17 cellular contexts compared by ENCODE assay signal in the genomic region with DNA sequence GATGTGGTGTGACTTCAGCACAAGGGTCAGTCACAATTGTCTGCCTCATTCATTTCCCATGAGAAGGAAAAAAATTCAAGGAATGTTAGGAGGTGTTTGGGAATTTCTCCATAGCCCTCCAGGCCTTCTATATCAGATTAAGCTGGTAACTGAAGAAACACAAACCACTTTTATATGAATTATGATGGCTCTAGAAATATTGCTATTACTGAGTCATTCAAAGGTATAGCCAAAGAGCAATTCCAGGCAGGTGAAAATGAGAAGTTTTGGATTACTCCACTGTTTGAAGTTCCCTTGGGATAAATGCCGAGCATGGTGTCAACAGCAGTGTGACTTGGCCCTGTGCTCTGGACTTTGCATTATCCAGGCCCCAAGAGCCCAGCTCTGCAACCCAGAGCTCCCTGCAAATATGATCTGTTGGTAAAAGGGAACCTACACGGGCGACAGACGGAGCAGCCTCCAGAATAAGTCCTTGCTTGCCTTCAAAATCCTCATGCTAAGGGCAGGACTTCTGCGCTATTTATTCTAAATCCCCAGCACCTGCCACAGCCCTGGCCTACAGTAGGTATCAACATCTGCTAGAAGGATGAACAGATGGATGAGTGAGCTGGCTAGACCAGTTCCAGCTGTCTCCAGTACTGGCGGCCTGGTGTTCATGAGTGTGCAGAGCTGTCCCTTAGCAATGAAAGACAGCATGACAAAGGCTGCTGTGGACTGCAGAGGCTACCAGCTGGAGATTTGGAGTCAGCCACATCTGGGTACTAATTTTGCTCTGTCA.
DNase-seq lines count a peak whose midpoint lies in the region; ATAC-seq and TF ChIP-seq lines count a peak whose summit lies in the region.
"Had no signal": no experiment of that assay in that cellular context is flagged by ENCODE, and none has a peak within 500 bp of the region (broad histone marks: within the 10 kb centered on the region; RNA-seq: fewer than 3 reads in every experiment).

No MANE protein-coding gene starts in this region.

- in situ Hi-C loops in IMR-90 (cut with MboI; ENCODE audit: low sequenced_read_pairs) = no loop called here

- H3K27ac Mint-ChIP-seq in natural killer cell treated with Interleukin-12 subunit alpha and Interleukin-12 subunit beta and Interleukin-15 and Interleukin-18, amount 100 ng/mL, for 72 hours = no peak overlapping the region
- H3K27ac Mint-ChIP-seq: dendritic cell treated with granulocyte-macrophage colony-stimulating factor and Interleukin-4, amounts not matched to agents 40 ng/mL and 50 ng/mL, for 4 days had no signal

- ATAC-seq in IMR-90 (ENCODE audit: low read depth) = no peak
- ATAC-seq in left lung = peak; percentile 5
- no peak for ATAC-seq in natural killer cell treated with Interleukin-12 subunit alpha and Interleukin-12 subunit beta and Interleukin-15 and Interleukin-18, amount 100 ng/mL, for 72 hours
- ATAC-seq in HG03196 (IDR thresholded peaks at IDR 0.05; ENCODE audit: unreplicated experiment) = no peak
- ATAC-seq: HCT116 had no signal

- intact Hi-C loops in IMR-90 (cut with micrococcal nuclease) (no loop called here), left lung (cut with DNase I) (no loop called here)

- TF ChIP-seq POLR2A in IMR-90 (IDR thresholded peaks at IDR 0.05; ENCODE audit: low read depth, low read length) = no peak

- no peaks in the 10 kb centered on the region for H3K9me3 ChIP-seq in IMR-90 (ENCODE audit: control insufficient read depth, insufficient read depth, low read length)
- no peaks in the 10 kb centered on the region for H3K9me3 ChIP-seq in left lung
- H3K9me3 ChIP-seq: ascending aorta, spleen had no signal

- H3K27me3 Mint-ChIP-seq in natural killer cell treated with Interleukin-12 subunit alpha and Interleukin-12 subunit beta and Interleukin-15 and Interleukin-18, amount 100 ng/mL, for 72 hours = peaks cover 39 to 55% of the 10 kb centered on the region in 2 donors

- peak overlapping the region; percentile 57; the same call in 1 of the 2 replicates for H2AK5ac ChIP-seq in IMR-90 (ENCODE audit: low read depth, low read length)

- peak overlapping the region; percentile 26 for H2AK9ac ChIP-seq in IMR-90 (replicated peaks; ENCODE audit: low read depth, low read length, poor library complexity)

- CTCF ChIA-PET in IMR-90 (lab: Yijun Ruan, JAX) = interaction anchor here (2.6 kb wide), 1 partner anchor 25 kb away, joined by 8 read pairs; no protein-coding TSS in a partner anchor

- H4K20me1 ChIP-seq in IMR-90 (ENCODE audit: insufficient read depth, low read length) = no peaks in the 10 kb centered on the region

- H3K79me1 ChIP-seq in IMR-90 (ENCODE audit: low read depth in 1 of 2, low read length in 2 of 2) = peaks cover 0 to 3% of the 10 kb centered on the region in 2 experiments; a peak in 2 of 4 replicates

- 0 out of 3 replicates have a peak overlapping the region, but pooled peaks have one; percentile 42 for H2BK15ac ChIP-seq in IMR-90 (ENCODE audit: low read depth, low read length)

- 0 out of 2 replicates have a peak overlapping the region, but pooled peaks have one; percentile 6 for H4K91ac ChIP-seq in IMR-90 (ENCODE audit: insufficient read depth, low read depth, low read length)

- H2BK5ac ChIP-seq in IMR-90 (ENCODE audit: low read depth, low read length, poor library complexity, severe bottlenecking) = no peak overlapping the region

- no peak overlapping the region for H3K9ac ChIP-seq in IMR-90 (ENCODE audit: low read depth, low read length)

- no peak overlapping the region for H3K4me3 Mint-ChIP-seq in natural killer cell treated with Interleukin-12 subunit alpha and Interleukin-12 subunit beta and Interleukin-15 and Interleukin-18, amount 100 ng/mL, for 72 hours
- H3K4me3 Mint-ChIP-seq: dendritic cell treated with granulocyte-macrophage colony-stimulating factor and Interleukin-4, amounts not matched to agents 40 ng/mL and 50 ng/mL, for 4 days had no signal

- H3K4me1 Mint-ChIP-seq in natural killer cell treated with Interleukin-12 subunit alpha and Interleukin-12 subunit beta and Interleukin-15 and Interleukin-18, amount 100 ng/mL, for 72 hours (ENCODE audit: low read depth in 2 of 2) = peaks cover 6 to 15% of the 10 kb centered on the region in 2 donors

- 80% methylated on average over 1 of the region's 6 CpGs; no CpG with 5 or more reads in 1 of the 2 experiments for WGBS in IMR-90 (ENCODE audit: extremely low coverage in 2 of 2, insufficient read length in 1 of 2), 2 experiments

- no peak overlapping the region for H3K4me3 ChIP-seq in IMR-90 (ENCODE audit: insufficient read depth, low read depth, low read length)
- H3K4me3 ChIP-seq in left lung = no peak overlapping the region
- H3K4me3 ChIP-seq: ascending aorta, lung, spleen had no signal

- TF ChIP-seq RAD21 in IMR-90 (IDR thresholded peaks at IDR 0.05; ENCODE audit: low read length) = no peak

- no peaks in the 10 kb centered on the region for H3K9me3 Mint-ChIP-seq in natural killer cell treated with Interleukin-12 subunit alpha and Interleukin-12 subunit beta and Interleukin-15 and Interleukin-18, amount 100 ng/mL, for 72 hours
- H3K9me3 Mint-ChIP-seq: dendritic cell treated with granulocyte-macrophage colony-stimulating factor and Interleukin-4, amounts not matched to agents 40 ng/mL and 50 ng/mL, for 4 days had no signal

- no peak for TF ChIP-seq CTCF in IMR-90 (conservative IDR thresholded peaks at IDR 0.05; ENCODE audit: low read depth, low read length)
- TF ChIP-seq CTCF in left lung (IDR thresholded peaks at IDR 0.05) = no peak

- H4K8ac ChIP-seq in IMR-90 (ENCODE audit: low read depth in 2 of 2, low read length in 2 of 2) = no peak overlapping the region

- peaks cover 16% of the 10 kb centered on the region for H3K9me1 ChIP-seq in IMR-90 (ENCODE audit: insufficient read depth, low read length)

- dilution Hi-C loops in IMR-90 (cut with HindIII; ENCODE audit: low sequenced_read_pairs, unreplicated experiment) = no loop called here

- H2BK120ac ChIP-seq in IMR-90 (ENCODE audit: low read depth, low read length) = no peak overlapping the region; the same call in 1 of the 2 replicates

- H2BK20ac ChIP-seq in IMR-90 (ENCODE audit: low read depth, low read length) = no peak overlapping the region; the same call in 1 of the 2 replicates

- no peak overlapping the region for H3K4me2 ChIP-seq in IMR-90 (ENCODE audit: low read depth, low read length)

- H3K27ac ChIP-seq in IMR-90 (ENCODE audit: insufficient read depth, low read length) (no peak overlapping the region), left lung (no peak overlapping the region)
- H3K27ac ChIP-seq: ascending aorta, spleen had no signal

- POLR2A ChIA-PET in IMR-90 (lab: Charles Lee; ENCODE audit: unreplicated experiment) = interaction anchor here (0.6 kb wide), 1 partner anchor 916 kb away, joined by 5 read pairs; no protein-coding TSS in a partner anchor

- no peak overlapping the region for H3K4ac ChIP-seq in IMR-90 (ENCODE audit: low read depth, low read length)

- no peak overlapping the region for H3K56ac ChIP-seq in IMR-90 (ENCODE audit: extremely low read depth, insufficient read depth, low read length)

- H3K36me3 ChIP-seq in IMR-90 (ENCODE audit: control insufficient read depth, insufficient read depth, low read length) (no peaks in the 10 kb centered on the region), left lung (no peaks in the 10 kb centered on the region)
- H3K36me3 ChIP-seq: ascending aorta, spleen had no signal

- DNase-seq in COLO668 (lab: John Stamatoyannopoulos, UW; ENCODE audit: unreplicated experiment) = peak; percentile 40
- DNase-seq in IMR-90 = no peak
- peak; percentile 28 for DNase-seq in RPMI7951 (ENCODE audit: low read depth)
- no peak for DNase-seq in left lung
- no peak for DNase-seq in natural killer cell treated with Interleukin-12 subunit alpha and Interleukin-12 subunit beta and Interleukin-15 and Interleukin-18, amount 100 ng/mL, for 72 hours (ENCODE audit: low spot score)
- DNase-seq in amniotic stem cell (lab: John Stamatoyannopoulos, UW) = no peak
- DNase-seq in GF-D8 (lab: John Stamatoyannopoulos, UW) = no peak
- DNase-seq: activated CD8-positive, alpha-beta memory T cell treated with anti-CD3 and anti-CD28 coated beads for 24 hours; activated effector memory CD4-positive, alpha-beta T cell treated with anti-CD3 and anti-CD28 coated beads, Interleukin-2, amount 50 U/mL, for 16 hours; Calu3; NCI-H2081; spleen had no signal

- no peak overlapping the region for H3K18ac ChIP-seq in IMR-90 (ENCODE audit: low read depth, low read length)

- no peak overlapping the region for H3K23ac ChIP-seq in IMR-90 (ENCODE audit: low read depth, low read length)

- H3K14ac ChIP-seq in IMR-90 (replicated peaks; ENCODE audit: low read depth, low read length) = 0 out of 2 replicates have a peak overlapping the region, but pooled peaks have one; percentile 44

- H3K27me3 ChIP-seq in IMR-90 (ENCODE audit: control insufficient read depth, insufficient read depth, low read length) (no peaks in the 10 kb centered on the region), left lung (peaks cover 0 to 12% of the 10 kb centered on the region in 2 donors)
- H3K27me3 ChIP-seq: ascending aorta had no signal

- H3K36me3 Mint-ChIP-seq in natural killer cell treated with Interleukin-12 subunit alpha and Interleukin-12 subunit beta and Interleukin-15 and Interleukin-18, amount 100 ng/mL, for 72 hours = no peaks in the 10 kb centered on the region

- no TSS peak for BruUV-seq in IMR-90 (replicated peaks; lab: Mats Ljungman, UMichigan)

- H3K4me1 ChIP-seq in IMR-90 (ENCODE audit: control insufficient read depth, insufficient read depth, low read length) = peaks cover 10% of the 10 kb centered on the region
- peaks cover 0 to 4% of the 10 kb centered on the region in 2 donors for H3K4me1 ChIP-seq in left lung

- H4K5ac ChIP-seq in IMR-90 (ENCODE audit: low read depth, low read length) = no peak overlapping the region

- peak overlapping the region; percentile 24 for H2AFZ ChIP-seq in IMR-90 (replicated peaks; ENCODE audit: low read length, poor library complexity)

TF ChIP-seq in IMR-90, 13 proteins besides CTCF, POLR2A, EP300 and RAD21 (continues in another document):
- no peak for TF ChIP-seq NFE2L2 (IDR thresholded peaks at IDR 0.05; ENCODE audit: low read depth, low read length)
- no peak for TF ChIP-seq RCOR1 (IDR thresholded peaks at IDR 0.05; ENCODE audit: insufficient replicate concordance, low read length)
- TF ChIP-seq MAFK (IDR thresholded peaks at IDR 0.05; ENCODE audit: low read depth, low read length) = no peak
- no peak for TF ChIP-seq MAZ (IDR thresholded peaks at IDR 0.05; ENCODE audit: borderline replicate concordance, low read depth, low read length)
- TF ChIP-seq, protein P1, sequence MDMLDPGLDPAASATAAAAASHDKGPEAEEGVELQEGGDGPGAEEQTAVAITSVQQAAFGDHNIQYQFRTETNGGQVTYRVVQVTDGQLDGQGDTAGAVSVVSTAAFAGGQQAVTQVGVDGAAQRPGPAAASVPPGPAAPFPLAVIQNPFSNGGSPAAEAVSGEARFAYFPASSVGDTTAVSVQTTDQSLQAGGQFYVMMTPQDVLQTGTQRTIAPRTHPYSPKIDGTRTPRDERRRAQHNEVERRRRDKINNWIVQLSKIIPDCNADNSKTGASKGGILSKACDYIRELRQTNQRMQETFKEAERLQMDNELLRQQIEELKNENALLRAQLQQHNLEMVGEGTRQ (IDR thresholded peaks at IDR 0.05; ENCODE audit: low read depth, low read length) = no peak
- no peak for TF ChIP-seq CHD1 (IDR thresholded peaks at IDR 0.05; ENCODE audit: low read depth, low read length)
- TF ChIP-seq FOS (IDR thresholded peaks at IDR 0.05; ENCODE audit: low read depth, low read length) = no peak

Comparison
In these comparisons a context has a peak if more than half of its experiments do, and no peak if none do; other contexts are left out.
1. DNase-seq: peak in COLO668 (single experiment) and RPMI7951 (single experiment); none in IMR-90 (single experiment), left lung (0 of 2), natural killer cell treated with Interleukin-12 subunit alpha and Interleukin-12 subunit beta and Interleukin-15 and Interleukin-18, amount 100 ng/mL, for 72 hours (single experiment), amniotic stem cell (single experiment) and GF-D8 (single experiment).